1 cellular context compared by ENCODE assay signal in the genomic region with DNA sequence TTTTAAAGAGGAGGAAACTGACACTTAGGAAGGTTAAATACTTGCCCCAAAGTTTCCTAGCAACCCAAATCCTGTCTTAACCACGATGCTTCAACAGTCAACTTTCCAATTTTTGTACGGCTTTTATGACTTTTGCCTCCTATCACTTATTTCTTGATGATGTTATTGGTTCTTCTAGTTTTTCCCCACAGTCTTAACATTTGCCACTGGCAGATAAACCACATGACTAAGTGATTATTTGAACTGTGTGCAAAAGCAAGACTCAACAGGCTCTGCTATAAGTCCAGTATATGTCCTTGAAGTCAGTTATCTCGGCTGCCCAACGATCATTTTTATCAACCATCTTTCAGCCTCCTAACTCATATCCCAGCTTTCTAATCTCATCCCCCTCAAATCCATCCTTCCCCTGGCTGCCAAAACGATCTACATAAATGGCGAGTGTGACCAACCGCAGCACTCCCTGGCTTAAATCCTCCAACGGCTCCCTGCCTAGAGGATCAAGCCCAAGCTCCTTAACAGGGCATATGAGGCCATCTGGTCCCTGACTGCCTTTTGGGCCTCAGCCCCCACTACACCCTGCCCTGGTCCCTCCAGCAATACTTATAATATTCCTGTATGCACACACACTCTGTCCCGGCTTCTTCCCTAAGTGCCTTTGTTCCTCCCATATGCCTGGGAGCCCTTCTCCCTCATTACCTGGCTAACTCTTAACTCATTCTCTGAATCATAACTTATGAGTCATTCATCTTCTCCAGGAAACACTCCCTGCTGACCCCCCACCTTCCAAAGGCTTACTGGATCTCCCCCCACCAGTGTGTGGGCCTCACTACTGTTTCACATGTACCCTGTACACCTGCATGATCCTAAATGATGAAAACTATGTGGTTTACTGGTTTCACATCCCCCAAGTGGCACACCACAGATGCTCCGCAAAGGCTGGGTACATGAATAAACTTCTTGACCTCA.
A peak's percentile ranks its signal among the peaks of the same experiment; 100 is the strongest.
TF ChIP-seq lines count a peak whose summit lies in the region.

No MANE protein-coding gene starts in this region.

TF ChIP-seq in K562, 482 proteins besides CTCF, POLR2A, EP300 and RAD21 (continued from another document and continues in another):
- TF ChIP-seq, protein P1, sequence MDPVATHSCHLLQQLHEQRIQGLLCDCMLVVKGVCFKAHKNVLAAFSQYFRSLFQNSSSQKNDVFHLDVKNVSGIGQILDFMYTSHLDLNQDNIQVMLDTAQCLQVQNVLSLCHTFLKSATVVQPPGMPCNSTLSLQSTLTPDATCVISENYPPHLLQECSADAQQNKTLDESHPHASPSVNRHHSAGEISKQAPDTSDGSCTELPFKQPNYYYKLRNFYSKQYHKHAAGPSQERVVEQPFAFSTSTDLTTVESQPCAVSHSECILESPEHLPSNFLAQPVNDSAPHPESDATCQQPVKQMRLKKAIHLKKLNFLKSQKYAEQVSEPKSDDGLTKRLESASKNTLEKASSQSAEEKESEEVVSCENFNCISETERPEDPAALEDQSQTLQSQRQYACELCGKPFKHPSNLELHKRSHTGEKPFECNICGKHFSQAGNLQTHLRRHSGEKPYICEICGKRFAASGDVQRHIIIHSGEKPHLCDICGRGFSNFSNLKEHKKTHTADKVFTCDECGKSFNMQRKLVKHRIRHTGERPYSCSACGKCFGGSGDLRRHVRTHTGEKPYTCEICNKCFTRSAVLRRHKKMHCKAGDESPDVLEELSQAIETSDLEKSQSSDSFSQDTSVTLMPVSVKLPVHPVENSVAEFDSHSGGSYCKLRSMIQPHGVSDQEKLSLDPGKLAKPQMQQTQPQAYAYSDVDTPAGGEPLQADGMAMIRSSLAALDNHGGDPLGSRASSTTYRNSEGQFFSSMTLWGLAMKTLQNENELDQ (CRISPR knock-in tag; IDR thresholded peaks at IDR 0.05; ENCODE audit: borderline replicate concordance): no peak
- TF ChIP-seq ZNF12 (CRISPR knock-in tag; IDR thresholded peaks at IDR 0.05): no peak
- peak; percentile 69 for TF ChIP-seq L3MBTL2 (IDR thresholded peaks at IDR 0.05)
- no peak for TF ChIP-seq NFIX (CRISPR knock-in tag; IDR thresholded peaks at IDR 0.05; ENCODE audit: low read depth)
- no peak for TF ChIP-seq THRAP3 (IDR thresholded peaks at IDR 0.05; ENCODE audit: borderline replicate concordance)
- no peak for TF ChIP-seq ARID2 (IDR thresholded peaks at IDR 0.05)
- TF ChIP-seq DACH1 (IDR thresholded peaks at IDR 0.05; ENCODE audit: partially characterized antibody): peak; percentile 16
- no peak for TF ChIP-seq KAT7 (CRISPR knock-in tag; IDR thresholded peaks at IDR 0.05; ENCODE audit: borderline replicate concordance)
- no peak for TF ChIP-seq MEF2D (tag; conservative IDR thresholded peaks at IDR 0.05; ENCODE audit: low read depth)
- peak; percentile 44 for TF ChIP-seq BRD9 (IDR thresholded peaks at IDR 0.05; ENCODE audit: low read depth, partially characterized antibody)
- TF ChIP-seq, protein P2, sequence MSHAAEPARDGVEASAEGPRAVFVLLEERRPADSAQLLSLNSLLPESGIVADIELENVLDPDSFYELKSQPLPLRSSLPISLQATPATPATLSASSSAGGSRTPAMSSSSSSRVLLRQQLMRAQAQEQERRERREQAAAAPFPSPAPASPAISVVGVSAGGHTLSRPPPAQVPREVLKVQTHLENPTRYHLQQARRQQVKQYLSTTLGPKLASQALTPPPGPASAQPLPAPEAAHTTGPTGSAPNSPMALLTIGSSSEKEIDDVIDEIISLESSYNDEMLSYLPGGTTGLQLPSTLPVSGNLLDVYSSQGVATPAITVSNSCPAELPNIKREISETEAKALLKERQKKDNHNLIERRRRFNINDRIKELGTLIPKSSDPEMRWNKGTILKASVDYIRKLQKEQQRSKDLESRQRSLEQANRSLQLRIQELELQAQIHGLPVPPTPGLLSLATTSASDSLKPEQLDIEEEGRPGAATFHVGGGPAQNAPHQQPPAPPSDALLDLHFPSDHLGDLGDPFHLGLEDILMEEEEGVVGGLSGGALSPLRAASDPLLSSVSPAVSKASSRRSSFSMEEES (CRISPR knock-in tag; IDR thresholded peaks at IDR 0.05): no peak; the same call in 1 of the 2 replicates
- no peak for TF ChIP-seq RUNX1 (IDR thresholded peaks at IDR 0.05; ENCODE audit: low read depth)
- TF ChIP-seq ZNF23 (CRISPR knock-in tag; IDR thresholded peaks at IDR 0.05): no peak
- TF ChIP-seq ZNF76 (CRISPR knock-in tag; IDR thresholded peaks at IDR 0.05; ENCODE audit: borderline replicate concordance): no peak
- no peak for TF ChIP-seq U2AF2 (optimal IDR thresholded peaks at IDR 0.05; ENCODE audit: low read depth, low read length)
- TF ChIP-seq MAZ (CRISPR knock-in tag; conservative IDR thresholded peaks at IDR 0.05 in 1 of 2, IDR thresholded peaks at IDR 0.05 in 1 of 2): peak; percentile 38 to 55; a peak in 2 of 4 replicates
- no peak for TF ChIP-seq POLR2AphosphoS2 (IDR thresholded peaks at IDR 0.05; ENCODE audit: low read length)
- TF ChIP-seq, protein P3, sequence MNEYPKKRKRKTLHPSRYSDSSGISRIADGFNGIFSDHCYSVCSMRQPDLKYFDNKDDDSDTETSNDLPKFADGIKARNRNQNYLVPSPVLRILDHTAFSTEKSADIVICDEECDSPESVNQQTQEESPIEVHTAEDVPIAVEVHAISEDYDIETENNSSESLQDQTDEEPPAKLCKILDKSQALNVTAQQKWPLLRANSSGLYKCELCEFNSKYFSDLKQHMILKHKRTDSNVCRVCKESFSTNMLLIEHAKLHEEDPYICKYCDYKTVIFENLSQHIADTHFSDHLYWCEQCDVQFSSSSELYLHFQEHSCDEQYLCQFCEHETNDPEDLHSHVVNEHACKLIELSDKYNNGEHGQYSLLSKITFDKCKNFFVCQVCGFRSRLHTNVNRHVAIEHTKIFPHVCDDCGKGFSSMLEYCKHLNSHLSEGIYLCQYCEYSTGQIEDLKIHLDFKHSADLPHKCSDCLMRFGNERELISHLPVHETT (CRISPR knock-in tag; conservative IDR thresholded peaks at IDR 0.05 in 1 of 2, IDR thresholded peaks at IDR 0.05 in 1 of 2): peak in 1 of 2 experiments; percentile 62; a peak in 2 of 4 replicates
- TF ChIP-seq, protein P4, sequence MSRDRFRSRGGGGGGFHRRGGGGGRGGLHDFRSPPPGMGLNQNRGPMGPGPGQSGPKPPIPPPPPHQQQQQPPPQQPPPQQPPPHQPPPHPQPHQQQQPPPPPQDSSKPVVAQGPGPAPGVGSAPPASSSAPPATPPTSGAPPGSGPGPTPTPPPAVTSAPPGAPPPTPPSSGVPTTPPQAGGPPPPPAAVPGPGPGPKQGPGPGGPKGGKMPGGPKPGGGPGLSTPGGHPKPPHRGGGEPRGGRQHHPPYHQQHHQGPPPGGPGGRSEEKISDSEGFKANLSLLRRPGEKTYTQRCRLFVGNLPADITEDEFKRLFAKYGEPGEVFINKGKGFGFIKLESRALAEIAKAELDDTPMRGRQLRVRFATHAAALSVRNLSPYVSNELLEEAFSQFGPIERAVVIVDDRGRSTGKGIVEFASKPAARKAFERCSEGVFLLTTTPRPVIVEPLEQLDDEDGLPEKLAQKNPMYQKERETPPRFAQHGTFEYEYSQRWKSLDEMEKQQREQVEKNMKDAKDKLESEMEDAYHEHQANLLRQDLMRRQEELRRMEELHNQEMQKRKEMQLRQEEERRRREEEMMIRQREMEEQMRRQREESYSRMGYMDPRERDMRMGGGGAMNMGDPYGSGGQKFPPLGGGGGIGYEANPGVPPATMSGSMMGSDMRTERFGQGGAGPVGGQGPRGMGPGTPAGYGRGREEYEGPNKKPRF (IDR thresholded peaks at IDR 0.05; ENCODE audit: low read depth, low read length): no peak
- TF ChIP-seq, protein P5, sequence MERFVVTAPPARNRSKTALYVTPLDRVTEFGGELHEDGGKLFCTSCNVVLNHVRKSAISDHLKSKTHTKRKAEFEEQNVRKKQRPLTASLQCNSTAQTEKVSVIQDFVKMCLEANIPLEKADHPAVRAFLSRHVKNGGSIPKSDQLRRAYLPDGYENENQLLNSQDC (CRISPR knock-in tag; IDR thresholded peaks at IDR 0.05): no peak
- TF ChIP-seq FOXK2 (conservative IDR thresholded peaks at IDR 0.05 in 1 of 2, IDR thresholded peaks at IDR 0.05 in 1 of 2; ENCODE audit: low read depth in 2 of 2): no peak; a peak in 1 of 4 replicates
- no peak for TF ChIP-seq ZNF24 (IDR thresholded peaks at IDR 0.05)
- 0 out of 2 replicates have a peak, but pooled peaks have one; percentile 44 for TF ChIP-seq ZBED1 (IDR thresholded peaks at IDR 0.05)
- TF ChIP-seq NUFIP1 (IDR thresholded peaks at IDR 0.05; ENCODE audit: partially characterized antibody): no peak
- TF ChIP-seq PHTF2 (CRISPR knock-in tag; IDR thresholded peaks at IDR 0.05): no peak
- no peak for TF ChIP-seq CCAR2 (IDR thresholded peaks at IDR 0.05; ENCODE audit: low read depth, low read length)
- TF ChIP-seq LARP7 (IDR thresholded peaks at IDR 0.05): no peak
- TF ChIP-seq JUNB (CRISPR knock-in tag; conservative IDR thresholded peaks at IDR 0.05): 0 out of 2 replicates have a peak, but pooled peaks have one; percentile 11
- TF ChIP-seq DPF2 (IDR thresholded peaks at IDR 0.05): peak; percentile 95
- TF ChIP-seq ZNF121 (CRISPR knock-in tag; conservative IDR thresholded peaks at IDR 0.05): no peak
- TF ChIP-seq FOXK1 (CRISPR knock-in tag; IDR thresholded peaks at IDR 0.05; ENCODE audit: borderline replicate concordance): no peak
- TF ChIP-seq FUS (optimal IDR thresholded peaks at IDR 0.05; ENCODE audit: low read depth, low read length): no peak
- no peak for TF ChIP-seq ZNF232 (CRISPR knock-in tag; IDR thresholded peaks at IDR 0.05)
- TF ChIP-seq HDAC3 (IDR thresholded peaks at IDR 0.05; ENCODE audit: borderline replicate concordance, partially characterized antibody): peak; percentile 71
- no peak for TF ChIP-seq NFATC3 (IDR thresholded peaks at IDR 0.05)
- TF ChIP-seq ESRRB (CRISPR knock-in tag; IDR thresholded peaks at IDR 0.05; ENCODE audit: borderline replicate concordance): no peak
- no peak for TF ChIP-seq HIVEP1 (CRISPR knock-in tag; IDR thresholded peaks at IDR 0.05)
- no peak for TF ChIP-seq SETDB1 (IDR thresholded peaks at IDR 0.05; ENCODE audit: low read length)
- TF ChIP-seq, protein P6, sequence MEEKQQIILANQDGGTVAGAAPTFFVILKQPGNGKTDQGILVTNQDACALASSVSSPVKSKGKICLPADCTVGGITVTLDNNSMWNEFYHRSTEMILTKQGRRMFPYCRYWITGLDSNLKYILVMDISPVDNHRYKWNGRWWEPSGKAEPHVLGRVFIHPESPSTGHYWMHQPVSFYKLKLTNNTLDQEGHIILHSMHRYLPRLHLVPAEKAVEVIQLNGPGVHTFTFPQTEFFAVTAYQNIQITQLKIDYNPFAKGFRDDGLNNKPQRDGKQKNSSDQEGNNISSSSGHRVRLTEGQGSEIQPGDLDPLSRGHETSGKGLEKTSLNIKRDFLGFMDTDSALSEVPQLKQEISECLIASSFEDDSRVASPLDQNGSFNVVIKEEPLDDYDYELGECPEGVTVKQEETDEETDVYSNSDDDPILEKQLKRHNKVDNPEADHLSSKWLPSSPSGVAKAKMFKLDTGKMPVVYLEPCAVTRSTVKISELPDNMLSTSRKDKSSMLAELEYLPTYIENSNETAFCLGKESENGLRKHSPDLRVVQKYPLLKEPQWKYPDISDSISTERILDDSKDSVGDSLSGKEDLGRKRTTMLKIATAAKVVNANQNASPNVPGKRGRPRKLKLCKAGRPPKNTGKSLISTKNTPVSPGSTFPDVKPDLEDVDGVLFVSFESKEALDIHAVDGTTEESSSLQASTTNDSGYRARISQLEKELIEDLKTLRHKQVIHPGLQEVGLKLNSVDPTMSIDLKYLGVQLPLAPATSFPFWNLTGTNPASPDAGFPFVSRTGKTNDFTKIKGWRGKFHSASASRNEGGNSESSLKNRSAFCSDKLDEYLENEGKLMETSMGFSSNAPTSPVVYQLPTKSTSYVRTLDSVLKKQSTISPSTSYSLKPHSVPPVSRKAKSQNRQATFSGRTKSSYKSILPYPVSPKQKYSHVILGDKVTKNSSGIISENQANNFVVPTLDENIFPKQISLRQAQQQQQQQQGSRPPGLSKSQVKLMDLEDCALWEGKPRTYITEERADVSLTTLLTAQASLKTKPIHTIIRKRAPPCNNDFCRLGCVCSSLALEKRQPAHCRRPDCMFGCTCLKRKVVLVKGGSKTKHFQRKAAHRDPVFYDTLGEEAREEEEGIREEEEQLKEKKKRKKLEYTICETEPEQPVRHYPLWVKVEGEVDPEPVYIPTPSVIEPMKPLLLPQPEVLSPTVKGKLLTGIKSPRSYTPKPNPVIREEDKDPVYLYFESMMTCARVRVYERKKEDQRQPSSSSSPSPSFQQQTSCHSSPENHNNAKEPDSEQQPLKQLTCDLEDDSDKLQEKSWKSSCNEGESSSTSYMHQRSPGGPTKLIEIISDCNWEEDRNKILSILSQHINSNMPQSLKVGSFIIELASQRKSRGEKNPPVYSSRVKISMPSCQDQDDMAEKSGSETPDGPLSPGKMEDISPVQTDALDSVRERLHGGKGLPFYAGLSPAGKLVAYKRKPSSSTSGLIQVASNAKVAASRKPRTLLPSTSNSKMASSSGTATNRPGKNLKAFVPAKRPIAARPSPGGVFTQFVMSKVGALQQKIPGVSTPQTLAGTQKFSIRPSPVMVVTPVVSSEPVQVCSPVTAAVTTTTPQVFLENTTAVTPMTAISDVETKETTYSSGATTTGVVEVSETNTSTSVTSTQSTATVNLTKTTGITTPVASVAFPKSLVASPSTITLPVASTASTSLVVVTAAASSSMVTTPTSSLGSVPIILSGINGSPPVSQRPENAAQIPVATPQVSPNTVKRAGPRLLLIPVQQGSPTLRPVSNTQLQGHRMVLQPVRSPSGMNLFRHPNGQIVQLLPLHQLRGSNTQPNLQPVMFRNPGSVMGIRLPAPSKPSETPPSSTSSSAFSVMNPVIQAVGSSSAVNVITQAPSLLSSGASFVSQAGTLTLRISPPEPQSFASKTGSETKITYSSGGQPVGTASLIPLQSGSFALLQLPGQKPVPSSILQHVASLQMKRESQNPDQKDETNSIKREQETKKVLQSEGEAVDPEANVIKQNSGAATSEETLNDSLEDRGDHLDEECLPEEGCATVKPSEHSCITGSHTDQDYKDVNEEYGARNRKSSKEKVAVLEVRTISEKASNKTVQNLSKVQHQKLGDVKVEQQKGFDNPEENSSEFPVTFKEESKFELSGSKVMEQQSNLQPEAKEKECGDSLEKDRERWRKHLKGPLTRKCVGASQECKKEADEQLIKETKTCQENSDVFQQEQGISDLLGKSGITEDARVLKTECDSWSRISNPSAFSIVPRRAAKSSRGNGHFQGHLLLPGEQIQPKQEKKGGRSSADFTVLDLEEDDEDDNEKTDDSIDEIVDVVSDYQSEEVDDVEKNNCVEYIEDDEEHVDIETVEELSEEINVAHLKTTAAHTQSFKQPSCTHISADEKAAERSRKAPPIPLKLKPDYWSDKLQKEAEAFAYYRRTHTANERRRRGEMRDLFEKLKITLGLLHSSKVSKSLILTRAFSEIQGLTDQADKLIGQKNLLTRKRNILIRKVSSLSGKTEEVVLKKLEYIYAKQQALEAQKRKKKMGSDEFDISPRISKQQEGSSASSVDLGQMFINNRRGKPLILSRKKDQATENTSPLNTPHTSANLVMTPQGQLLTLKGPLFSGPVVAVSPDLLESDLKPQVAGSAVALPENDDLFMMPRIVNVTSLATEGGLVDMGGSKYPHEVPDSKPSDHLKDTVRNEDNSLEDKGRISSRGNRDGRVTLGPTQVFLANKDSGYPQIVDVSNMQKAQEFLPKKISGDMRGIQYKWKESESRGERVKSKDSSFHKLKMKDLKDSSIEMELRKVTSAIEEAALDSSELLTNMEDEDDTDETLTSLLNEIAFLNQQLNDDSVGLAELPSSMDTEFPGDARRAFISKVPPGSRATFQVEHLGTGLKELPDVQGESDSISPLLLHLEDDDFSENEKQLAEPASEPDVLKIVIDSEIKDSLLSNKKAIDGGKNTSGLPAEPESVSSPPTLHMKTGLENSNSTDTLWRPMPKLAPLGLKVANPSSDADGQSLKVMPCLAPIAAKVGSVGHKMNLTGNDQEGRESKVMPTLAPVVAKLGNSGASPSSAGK (IDR thresholded peaks at IDR 0.05): peak; percentile 69
